ENCODE assay signal across 18 cellular contexts in genomic region chr7:149562602-149563001, GRCh38.
A peak's percentile ranks its signal among the peaks of the same experiment; 100 is the strongest.
DNase-seq lines count a peak whose midpoint lies in the region; ATAC-seq, FAIRE-seq and TF ChIP-seq lines count a peak whose summit lies in the region.
"Had no signal": no experiment of that assay in that cellular context is flagged by ENCODE, and none has a peak within 500 bp of the region (broad histone marks: within the 10 kb centered on the region; RNA-seq: fewer than 3 reads in every experiment).

No MANE protein-coding gene starts in this region.

- no peak for DNase-seq in A549 (ENCODE audit: low read depth in 1 of 2, low spot score in 1 of 2)
- DNase-seq in HCEC 1CT: peak; percentile 59
- peak; percentile 79 for DNase-seq in choroid plexus epithelial cell (ENCODE audit: low read depth)
- DNase-seq in kidney: no peak
- no peak for DNase-seq in BE2C
- no peak for DNase-seq in NCI-H1092 (lab: John Stamatoyannopoulos, UW)
- no peak for DNase-seq in head of caudate nucleus
- DNase-seq in COR-L47 (lab: John Stamatoyannopoulos, UW): no peak
- DNase-seq: GF-D8; kidney glomerular epithelial cell; mesendoderm; naive thymus-derived CD8-positive, alpha-beta T cell; NCI-H1105; NCI-H2029 treated with DMSO at 0.1 percent for 48 hours; NCI-H226; NCI-H748 treated with DMSO at 0.1 percent for 48 hours had no signal

- H3K27me3 ChIP-seq in BE2C: no peaks in the 10 kb centered on the region
- H3K27me3 ChIP-seq: right atrium auricular region had no signal

- TF ChIP-seq POLR2A in A549 (IDR thresholded peaks at IDR 0.05; ENCODE audit: low read length): no peak

- intact Hi-C loops in kidney (cut with DNase I) (no loop called here), head of caudate nucleus (cut with DNase I) (no loop called here)

- 0 out of 3 replicates have a peak, but pooled peaks cover 2% of the 10 kb centered on the region for H3K9me3 ChIP-seq in A549
- H3K9me3 ChIP-seq in kidney (ENCODE audit: control insufficient read depth in 1 of 2, low read length in 2 of 2): peaks cover 0 to 6% of the 10 kb centered on the region in 2 donors
- H3K9me3 ChIP-seq in BE2C: no peaks in the 10 kb centered on the region

- H3K4me1 ChIP-seq in A549: no peaks in the 10 kb centered on the region
- peaks cover 9 to 18% of the 10 kb centered on the region in 2 donors for H3K4me1 ChIP-seq in kidney (ENCODE audit: control insufficient read depth in 1 of 2, insufficient read depth in 1 of 2, low read depth in 1 of 2, low read length in 2 of 2)
- no peaks in the 10 kb centered on the region for H3K4me1 ChIP-seq in BE2C

- ATAC-seq in A549: no peak
- ATAC-seq: naive thymus-derived CD8-positive, alpha-beta T cell; SK-N-SH treated with all-trans-retinoic acid at 6 μM for 48 hours had no signal

- 79% methylated on average over 4 of the region's 4 CpGs for WGBS in A549 (ENCODE audit: missing lambda C conversion rate)

- TF ChIP-seq EP300 in A549 (IDR thresholded peaks at IDR 0.05): no peak

- TF ChIP-seq RAD21 in A549 (conservative IDR thresholded peaks at IDR 0.05 in 1 of 2, IDR thresholded peaks at IDR 0.05 in 1 of 2): no peak

- FAIRE-seq in A549 (lab: Jason Lieb, UNC): no peak
- peak; percentile 52 for FAIRE-seq in kidney (lab: Jason Lieb, UNC)

- H3K4me3 ChIP-seq in A549 (no peak overlapping the region), choroid plexus epithelial cell (ENCODE audit: low read depth, low read length) (no peak overlapping the region), kidney (ENCODE audit: low read length in 2 of 2) (no peak overlapping the region), BE2C (ENCODE audit: low read depth, low read length) (no peak overlapping the region)
- H3K4me3 ChIP-seq: right atrium auricular region had no signal

- H3K27ac ChIP-seq in A549: no peak overlapping the region
- no peak overlapping the region for H3K27ac ChIP-seq in kidney (ENCODE audit: low read depth in 2 of 2, low read length in 2 of 2)
- H3K27ac ChIP-seq: right atrium auricular region had no signal

- no peak overlapping the region for H3K4me2 ChIP-seq in A549

- POLR2A ChIA-PET in A549 (lab: Yijun Ruan, JAX): no interaction called here

- TF ChIP-seq CTCF in A549 (IDR thresholded peaks at IDR 0.05): no peak
- no peak for TF ChIP-seq CTCF in choroid plexus epithelial cell (conservative IDR thresholded peaks at IDR 0.05; ENCODE audit: low read depth, low read length)
- no peak for TF ChIP-seq CTCF in kidney (IDR thresholded peaks at IDR 0.05; ENCODE audit: borderline replicate concordance, extremely low read depth, insufficient read depth)
- TF ChIP-seq CTCF in BE2C (IDR thresholded peaks at IDR 0.05; ENCODE audit: low read depth, low read length): no peak

- no peak overlapping the region for H3K9ac ChIP-seq in kidney (ENCODE audit: low read length in 2 of 2)

- H3K36me3 ChIP-seq in kidney (ENCODE audit: control insufficient read depth in 1 of 2, insufficient read depth in 2 of 2, low read length in 2 of 2): peaks cover 9 to 10% of the 10 kb centered on the region in 2 donors
- H3K36me3 ChIP-seq in BE2C: peaks cover 4% of the 10 kb centered on the region

- CTCF ChIA-PET in A549 (lab: Yijun Ruan, JAX): no interaction called here

TF ChIP-seq in A549, 52 proteins besides CTCF, POLR2A, EP300 and RAD21:
- TF ChIP-seq TP53 (CRISPR knock-in tag; IDR thresholded peaks at IDR 0.05) (no peak), ZFP36 (IDR thresholded peaks at IDR 0.05; ENCODE audit: borderline replicate concordance, partially characterized antibody) (no peak), PHF8 (IDR thresholded peaks at IDR 0.05; ENCODE audit: borderline replicate concordance, low read depth) (no peak), MAFK (IDR thresholded peaks at IDR 0.05; ENCODE audit: partially characterized antibody) (peak; percentile 57)

Comparison
In these comparisons a context has a peak if more than half of its experiments do, and no peak if none do; other contexts are left out.
1. DNase-seq: peak in HCEC 1CT (single experiment) and choroid plexus epithelial cell (single experiment); none in A549 (0 of 2), kidney (single experiment), BE2C (single experiment), NCI-H1092 (single experiment), head of caudate nucleus (0 of 42) and COR-L47 (single experiment).